ENCODE assay signal across 28 cellular contexts in the genomic region with DNA sequence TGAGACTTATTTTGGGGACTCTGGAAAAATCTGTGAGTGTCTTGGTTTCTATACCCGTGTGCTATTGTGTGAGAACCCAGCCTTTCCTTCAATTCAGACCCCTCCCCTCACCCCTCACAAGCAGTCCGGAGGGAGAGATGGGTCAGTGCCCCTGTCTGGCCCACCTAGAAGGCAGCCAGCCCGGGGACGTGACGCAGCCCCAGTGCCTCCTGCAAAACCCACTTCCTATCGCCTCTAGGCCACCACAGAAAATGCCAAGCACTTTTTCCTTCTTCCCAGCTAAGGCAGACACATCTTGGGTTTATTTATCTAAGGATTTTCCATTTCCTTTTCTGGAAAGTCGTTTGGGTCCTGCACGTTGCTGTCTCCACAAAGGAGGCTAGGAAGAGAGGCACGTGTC. TPM values are rescaled to one million over a fixed set of nuclear protein-coding genes. Genes with fewer than 3 reads are reported as not detected.
DNase-seq lines count a peak whose midpoint lies in the region; ATAC-seq and TF ChIP-seq lines count a peak whose summit lies in the region.
"Had no signal": no experiment of that assay in that cellular context is flagged by ENCODE, and none has a peak within 500 bp of the region (broad histone marks: within the 10 kb centered on the region; RNA-seq: fewer than 3 reads in every experiment).

No MANE protein-coding gene starts in this region.

- H4K91ac ChIP-seq in mesenchymal stem cell (ENCODE audit: low read length), result no peak overlapping the region

- peaks cover 48% of the 10 kb centered on the region for H3K4me1 ChIP-seq in mesenchymal stem cell (ENCODE audit: control insufficient read depth, insufficient read depth, low read depth, low read length)
- peaks cover 7 to 18% of the 10 kb centered on the region in 2 donors for H3K4me1 ChIP-seq in thyroid gland
- H3K4me1 ChIP-seq: breast epithelium had no signal

- DNase-seq in H4 (ENCODE audit: low spot score) (peak; percentile 78), fibroblast of peridontal ligament (ENCODE audit: extremely low read depth) (peak; percentile 10), mesenchymal stem cell (no peak), thyroid gland (no peak), AML-193 (lab: John Stamatoyannopoulos, UW) (no peak), progenitor cell of endocrine pancreas (ENCODE audit: low spot score, unreplicated experiment) (no peak)
- DNase-seq in activated CD4-positive, alpha-beta T cell treated with anti-CD3 and anti-CD28 coated beads for 1 hour, result no peak
- DNase-seq: activated CD4-positive, alpha-beta T cell treated with anti-CD3 and anti-CD28 coated beads, Interleukin-2, amount 50 U/mL, for 1 hour; activated CD8-positive, alpha-beta memory T cell treated with anti-CD3 and anti-CD28 coated beads, Interleukin-2, amount 10 ng/mL, durations not matched to agents 7 days and 5 days; activated naive CD4-positive, alpha-beta T cell treated with Interleukin-2 at 50 U/mL for 16 hours; activated T-cell treated with anti-CD3 and anti-CD28 coated beads, Interleukin-2, amount 50 U/mL, for 72 hours; adrenal gland; COR-L47; DMS79 treated with DMSO at 0.1 percent for 48 hours; H9; kidney; MG63; NCI-H2029 treated with DMSO at 0.1 percent for 48 hours; NCI-H226; NCI-H774; stimulated activated CD4-positive, alpha-beta T cell treated with anti-CD3 and anti-CD28 coated beads, Interleukin-4, amount 100 ng/mL, for 4 hours; WERI-Rb-1 had no signal

- H3K27ac ChIP-seq in mesenchymal stem cell (ENCODE audit: low read length, poor library complexity, severe bottlenecking) (no peak overlapping the region), thyroid gland (peak overlapping the region in 2 of 3 donors; percentile 27 to 44)
- H3K27ac ChIP-seq: WERI-Rb-1 had no signal

- H2AK5ac ChIP-seq in mesenchymal stem cell (ENCODE audit: low read length, severe bottlenecking), result peak overlapping the region; percentile 40

- H3K27me3 ChIP-seq in mesenchymal stem cell (ENCODE audit: control insufficient read depth in 1 of 2, insufficient read depth in 1 of 2, low read length in 2 of 2) (no peaks in the 10 kb centered on the region), thyroid gland (no peaks in the 10 kb centered on the region)
- H3K27me3 ChIP-seq: adrenal gland, breast epithelium, MG63 had no signal

- TF ChIP-seq CTCF in thyroid gland (IDR thresholded peaks at IDR 0.05), result no peak
- TF ChIP-seq CTCF in progenitor cell of endocrine pancreas (IDR thresholded peaks at IDR 0.05; ENCODE audit: unreplicated experiment), result no peak

- 66% methylated on average over 9 of the region's 9 CpGs for WGBS in mesenchymal stem cell
- 59 to 72% methylated on average over 9 of the region's 9 CpGs for WGBS in thyroid gland, 2 donors

- H3K23ac ChIP-seq in mesenchymal stem cell (ENCODE audit: low read length in 2 of 2), result no peak overlapping the region

- H3K4me3 Mint-ChIP-seq in progenitor cell of endocrine pancreas (ENCODE audit: low read depth), result no peak overlapping the region
- H3K4me3 Mint-ChIP-seq: activated CD8-positive, alpha-beta memory T cell treated with anti-CD3 and anti-CD28 coated beads, Interleukin-2, amount 10 ng/mL, durations not matched to agents 7 days and 5 days; activated T-cell treated with anti-CD3 and anti-CD28 coated beads, Interleukin-2, amount 50 U/mL, for 72 hours; H9; memory B cell; stimulated activated naive CD8-positive, alpha-beta T cell treated with anti-CD3 and anti-CD28 coated beads, Interleukin-15, Interleukin-2, amounts not matched to agents 100 ng/mL and 50 ng/mL, for 24 hours; T-helper 2 cell treated with Interferon-gamma antibody and Interleukin-4, amounts not matched to agents 5 μg/mL and 100 μg/mL, for 36 hours had no signal

- H3K4me1 Mint-ChIP-seq in progenitor cell of endocrine pancreas (ENCODE audit: low read depth), result peaks cover 25% of the 10 kb centered on the region
- H3K4me1 Mint-ChIP-seq: activated CD8-positive, alpha-beta memory T cell treated with anti-CD3 and anti-CD28 coated beads, Interleukin-2, amount 10 ng/mL, durations not matched to agents 7 days and 5 days; memory B cell had no signal

- H4K8ac ChIP-seq in mesenchymal stem cell (ENCODE audit: low read length), result no peak overlapping the region

- H2BK5ac ChIP-seq in mesenchymal stem cell (ENCODE audit: low read depth, low read length, poor library complexity, severe bottlenecking), result no peak overlapping the region

- no peak overlapping the region for H2BK120ac ChIP-seq in mesenchymal stem cell (ENCODE audit: low read depth, low read length)

- H3K9me3 ChIP-seq in mesenchymal stem cell (ENCODE audit: control insufficient read depth, low read length) (no peaks in the 10 kb centered on the region), thyroid gland (no peaks in the 10 kb centered on the region)
- H3K9me3 ChIP-seq: adrenal gland, breast epithelium, MG63 had no signal

- no peak overlapping the region for H3K14ac ChIP-seq in mesenchymal stem cell (ENCODE audit: low read length in 2 of 2)

- no peaks in the 10 kb centered on the region for H3K27me3 Mint-ChIP-seq in progenitor cell of endocrine pancreas
- H3K27me3 Mint-ChIP-seq: activated CD8-positive, alpha-beta memory T cell treated with anti-CD3 and anti-CD28 coated beads, Interleukin-2, amount 10 ng/mL, durations not matched to agents 7 days and 5 days; stimulated activated naive CD8-positive, alpha-beta T cell treated with anti-CD3 and anti-CD28 coated beads, Interleukin-15, Interleukin-2, amounts not matched to agents 100 ng/mL and 50 ng/mL, for 24 hours had no signal

- H3K27ac Mint-ChIP-seq in progenitor cell of endocrine pancreas, result no peak overlapping the region
- H3K27ac Mint-ChIP-seq: activated CD8-positive, alpha-beta memory T cell treated with anti-CD3 and anti-CD28 coated beads, Interleukin-2, amount 10 ng/mL, durations not matched to agents 7 days and 5 days; activated T-cell treated with anti-CD3 and anti-CD28 coated beads, Interleukin-2, amount 50 U/mL, for 72 hours; H9; memory B cell; stimulated activated naive CD8-positive, alpha-beta T cell treated with anti-CD3 and anti-CD28 coated beads, Interleukin-15, Interleukin-2, amounts not matched to agents 100 ng/mL and 50 ng/mL, for 24 hours; T-helper 2 cell treated with Interferon-gamma antibody and Interleukin-4, amounts not matched to agents 5 μg/mL and 100 μg/mL, for 36 hours had no signal

- H2BK15ac ChIP-seq in mesenchymal stem cell (ENCODE audit: low read depth, poor library complexity, severe bottlenecking), result no peak overlapping the region

- H3K18ac ChIP-seq in mesenchymal stem cell (ENCODE audit: low read depth in 1 of 2, low read length in 2 of 2), result no peak overlapping the region

- no peak for ATAC-seq in HG03039 (IDR thresholded peaks at IDR 0.05; ENCODE audit: unreplicated experiment)
- ATAC-seq: activated CD8-positive, alpha-beta memory T cell treated with anti-CD3 and anti-CD28 coated beads, Interleukin-2, amount 10 ng/mL, durations not matched to agents 7 days and 5 days; activated T-cell treated with anti-CD3 and anti-CD28 coated beads, Interleukin-2, amount 50 U/mL, for 72 hours; GM12878 had no signal

- no peak overlapping the region for H2AFZ ChIP-seq in mesenchymal stem cell (ENCODE audit: low read depth, low read length)

- no peak overlapping the region for H3K4me3 ChIP-seq in mesenchymal stem cell (ENCODE audit: insufficient read depth in 1 of 2, low read depth in 1 of 2, low read length in 2 of 2)
- H3K4me3 ChIP-seq in thyroid gland (replicated peaks in 1 of 3), result no peak overlapping the region
- H3K4me3 ChIP-seq: adrenal gland, breast epithelium, GM12878, MG63 had no signal

- no peak overlapping the region for H3K4me2 ChIP-seq in mesenchymal stem cell (ENCODE audit: low read length, poor library complexity, severe bottlenecking)

- TF ChIP-seq POLR2A in thyroid gland (IDR thresholded peaks at IDR 0.05), result no peak

- H3K36me3 ChIP-seq in mesenchymal stem cell (ENCODE audit: control insufficient read depth in 1 of 2, insufficient read depth in 2 of 2, low read depth in 1 of 2, low read length in 2 of 2) (no peaks in the 10 kb centered on the region), thyroid gland (no peaks in the 10 kb centered on the region)
- H3K36me3 ChIP-seq: adrenal gland, breast epithelium, MG63, WERI-Rb-1 had no signal

- no peaks in the 10 kb centered on the region for H3K79me1 ChIP-seq in mesenchymal stem cell (replicated peaks; ENCODE audit: low read length, poor library complexity, severe bottlenecking)

- no peak overlapping the region for H3K9ac ChIP-seq in mesenchymal stem cell (ENCODE audit: low read length)

- no peaks in the 10 kb centered on the region for H3K36me3 Mint-ChIP-seq in progenitor cell of endocrine pancreas (ENCODE audit: insufficient read depth)
- H3K36me3 Mint-ChIP-seq: activated CD8-positive, alpha-beta memory T cell treated with anti-CD3 and anti-CD28 coated beads, Interleukin-2, amount 10 ng/mL, durations not matched to agents 7 days and 5 days; memory B cell had no signal

- H3K9me3 Mint-ChIP-seq in progenitor cell of endocrine pancreas (ENCODE audit: low read depth), result no peaks in the 10 kb centered on the region
- H3K9me3 Mint-ChIP-seq: activated T-cell treated with anti-CD3 and anti-CD28 coated beads, Interleukin-2, amount 50 U/mL, for 72 hours; H9; memory B cell; stimulated activated naive CD8-positive, alpha-beta T cell treated with anti-CD3 and anti-CD28 coated beads, Interleukin-15, Interleukin-2, amounts not matched to agents 100 ng/mL and 50 ng/mL, for 24 hours; T-helper 2 cell treated with Interferon-gamma antibody and Interleukin-4, amounts not matched to agents 5 μg/mL and 100 μg/mL, for 36 hours had no signal

- H2BK12ac ChIP-seq in mesenchymal stem cell (ENCODE audit: low read length in 2 of 2), result no peak overlapping the region

- no peak overlapping the region for H3K4ac ChIP-seq in mesenchymal stem cell (ENCODE audit: low read depth in 1 of 2, low read length in 2 of 2)

- intact Hi-C loops in thyroid gland (cut with DNase I), result no loop called here

RNA-seq across cellular contexts. Expression of gene AQP1, which starts 11.6 kb away (rescaled TPM):
- total RNA-seq in H4 (2014; rRNA removed; shearing (Covaris generic)), result 1.4 and 1.7 TPM in 2 replicates
- polyA plus RNA-seq in mesenchymal stem cell (2013, experiment 1 of 2), result 1.0 TPM
- polyA plus RNA-seq in mesenchymal stem cell (2013, experiment 2 of 2), result 0.86 TPM
- total RNA-seq in thyroid gland, result 100 to 1,000 TPM in 2 of 4 donors, 10 to 100 TPM in 2; 48.7 to 231 (median 134) TPM
- total RNA-seq in progenitor cell of endocrine pancreas, result 1.3 and 1.4 TPM in 2 replicates

Comparison
In these comparisons a context has a peak if more than half of its experiments do, and no peak if none do; other contexts are left out.
1. DNase-seq: peak in H4 (single experiment) and fibroblast of peridontal ligament (single experiment); none in mesenchymal stem cell (single experiment), thyroid gland (0 of 2), AML-193 (0 of 2), progenitor cell of endocrine pancreas (single experiment) and activated CD4-positive, alpha-beta T cell treated with anti-CD3 and anti-CD28 coated beads for 1 hour (single experiment).
2. RNA of gene AQP1, which starts 11.6 kb away (total RNA-seq): 48.7 to 231 TPM in thyroid gland; 1.4 to 1.7 TPM in H4 and 1.3 to 1.4 TPM in progenitor cell of endocrine pancreas; every median in the first group is over 10 times any median in the second.